8 cellular contexts compared by ENCODE assay signal in genomic region chr9:14910178-14910805, GRCh38. TPM values are rescaled to one million over a fixed set of nuclear protein-coding genes. Genes with fewer than 3 reads are reported as not detected.
DNase-seq lines count a peak whose midpoint lies in the region; ATAC-seq and TF ChIP-seq lines count a peak whose summit lies in the region.

Gene FREM1 (minus strand): TSS chr9:14910428. CDS start chr9:14868977, 41,451 bp downstream.

- H3K36me3 ChIP-seq in left lung = no peaks in the 10 kb centered on the region
- H3K36me3 ChIP-seq in tibial artery = no peaks in the 10 kb centered on the region

- no peak for TF ChIP-seq CTCF in left lung (IDR thresholded peaks at IDR 0.05)
- no peak for TF ChIP-seq CTCF in tibial artery (IDR thresholded peaks at IDR 0.05)

- H3K36me3 Mint-ChIP-seq in T-cell = no peaks in the 10 kb centered on the region
- H3K36me3 Mint-ChIP-seq in natural killer cell treated with Interleukin-12 subunit alpha and Interleukin-12 subunit beta and Interleukin-15 and Interleukin-18, amount 100 ng/mL, for 72 hours = no peaks in the 10 kb centered on the region

- peak; percentile 31 for DNase-seq in DMS153 (lab: John Stamatoyannopoulos, UW)
- DNase-seq in DMS153 treated with DMSO at 0.1 percent for 48 hours (lab: John Stamatoyannopoulos, UW; ENCODE audit: unreplicated experiment) = no peak
- DNase-seq in cerebellum (ENCODE audit: low spot score) = peak; percentile 67
- no peak for DNase-seq in left lung
- peak in 1 of 2 donors; percentile 68 for DNase-seq in tibial artery
- DNase-seq in dermis blood vessel endothelial cell = no peak
- no peak for DNase-seq in T-cell
- DNase-seq in natural killer cell treated with Interleukin-12 subunit alpha and Interleukin-12 subunit beta and Interleukin-15 and Interleukin-18, amount 100 ng/mL, for 72 hours (ENCODE audit: low spot score) = no peak

- H3K27ac ChIP-seq in left lung (peak within 1 kb of the TSS in 1 of 2 donors; percentile 50), tibial artery (peak within 1 kb of the TSS; percentile 63 to 73)

- no peak within 1 kb of the TSS for H3K27ac Mint-ChIP-seq in T-cell
- H3K27ac Mint-ChIP-seq in natural killer cell treated with Interleukin-12 subunit alpha and Interleukin-12 subunit beta and Interleukin-15 and Interleukin-18, amount 100 ng/mL, for 72 hours = no peak within 1 kb of the TSS

- POLR2A ChIA-PET in T-cell (lab: Charles Lee) = no interaction called here

- ATAC-seq in left lung (peak; percentile 51), T-cell (replicated peaks in 1 of 4) (no peak)
- ATAC-seq in natural killer cell treated with Interleukin-12 subunit alpha and Interleukin-12 subunit beta and Interleukin-15 and Interleukin-18, amount 100 ng/mL, for 72 hours = no peak

- no peaks in the 10 kb centered on the region for H3K9me3 Mint-ChIP-seq in T-cell
- H3K9me3 Mint-ChIP-seq in natural killer cell treated with Interleukin-12 subunit alpha and Interleukin-12 subunit beta and Interleukin-15 and Interleukin-18, amount 100 ng/mL, for 72 hours = no peaks in the 10 kb centered on the region

- H3K4me3 Mint-ChIP-seq in T-cell = no peak within 1 kb of the TSS
- no peak within 1 kb of the TSS for H3K4me3 Mint-ChIP-seq in natural killer cell treated with Interleukin-12 subunit alpha and Interleukin-12 subunit beta and Interleukin-15 and Interleukin-18, amount 100 ng/mL, for 72 hours

- no peaks in the 10 kb centered on the region for H3K27me3 ChIP-seq in left lung
- no peaks in the 10 kb centered on the region for H3K27me3 ChIP-seq in tibial artery

- CTCF ChIA-PET in T-cell (lab: Charles Lee) = interaction anchor here in 1 of 2 donors (0.6 kb wide), 1 partner anchor 48 kb away, joined by 3 read pairs; no protein-coding TSS in a partner anchor

- H3K27me3 Mint-ChIP-seq in T-cell = peaks cover 0 to 2% of the 10 kb centered on the region in 2 donors
- H3K27me3 Mint-ChIP-seq in natural killer cell treated with Interleukin-12 subunit alpha and Interleukin-12 subunit beta and Interleukin-15 and Interleukin-18, amount 100 ng/mL, for 72 hours = no peaks in the 10 kb centered on the region

- H3K9me3 ChIP-seq in left lung (no peaks in the 10 kb centered on the region), tibial artery (no peaks in the 10 kb centered on the region)

- H3K4me1 Mint-ChIP-seq in T-cell = no peaks in the 10 kb centered on the region
- H3K4me1 Mint-ChIP-seq in natural killer cell treated with Interleukin-12 subunit alpha and Interleukin-12 subunit beta and Interleukin-15 and Interleukin-18, amount 100 ng/mL, for 72 hours (ENCODE audit: low read depth in 2 of 2) = no peaks in the 10 kb centered on the region

- H3K4me3 ChIP-seq in left lung (no peak within 1 kb of the TSS), tibial artery (peak within 1 kb of the TSS; percentile 53 to 56)

- intact Hi-C loops in left lung (cut with DNase I) (no loop called here), tibial artery (cut with DNase I; ENCODE audit: low total_unique reads) (no loop called here)

- H3K4me1 ChIP-seq in left lung (no peaks in the 10 kb centered on the region), tibial artery (peaks cover 0 to 40% (median 18%) of the 10 kb centered on the region in 4 donors)

RNA-seq across cellular contexts. Expression of gene FREM1, which starts in this region (rescaled TPM):
- total RNA-seq in cerebellum = 37.3 TPM
- total RNA-seq in left lung = 1 to 10 TPM; 2.4 to 4.5 TPM
- total RNA-seq in dermis blood vessel endothelial cell = under 0.01 TPM in 1 of 2 replicates, not detected in the other
- total RNA-seq in T-cell = under 1 TPM in 4 of 5 donors, not detected in 1; 0.26 to 0.76 (median 0.39) TPM
- not detected for total RNA-seq in natural killer cell treated with Interleukin-12 subunit alpha and Interleukin-12 subunit beta and Interleukin-15 and Interleukin-18, amount 100 ng/mL, for 72 hours

Comparison
In these comparisons a context has a peak if more than half of its experiments do, and no peak if none do; other contexts are left out.
1. DNase-seq: peak in DMS153 (single experiment) and cerebellum (single experiment); none in DMS153 treated with DMSO at 0.1 percent for 48 hours (single experiment), left lung (0 of 2), dermis blood vessel endothelial cell (single experiment), T-cell (0 of 34) and natural killer cell treated with Interleukin-12 subunit alpha and Interleukin-12 subunit beta and Interleukin-15 and Interleukin-18, amount 100 ng/mL, for 72 hours (single experiment).
2. H3K4me3 ChIP-seq: peak in tibial artery (2 of 2); none in left lung (0 of 2).